ENCODE assay signal across 28 cellular contexts in genomic region chr7:73353243-73353642, GRCh38. TPM values are rescaled to one million over a fixed set of nuclear protein-coding genes. Genes with fewer than 3 reads are reported as not detected.
"Had no signal": no experiment of that assay in that cellular context is flagged by ENCODE, and none has a peak within 500 bp of the region (broad histone marks: within the 10 kb centered on the region; RNA-seq: fewer than 3 reads in every experiment).

No MANE protein-coding gene starts in this region.

- H3K36me3 ChIP-seq: colonic mucosa, ovary, suprapubic skin, transverse colon, uterus had no signal

- H3K79me2 ChIP-seq: hepatocyte had no signal

- H3K4me2 ChIP-seq: hepatocyte had no signal

- H3K27ac Mint-ChIP-seq: activated B cell treated with CpG ODN at 0.5 μM for 24 hours; activated CD8-positive, alpha-beta T cell treated with anti-CD3 and anti-CD28 coated beads for 36 hours; activated naive CD8-positive, alpha-beta T cell treated with anti-CD3 and anti-CD28 coated beads, Interleukin-2, amount 50 U/mL, for 24 hours; activated T-helper 2 cell treated with anti-CD3 and anti-CD28 coated beads, Interferon-gamma antibody, Interleukin-2, Interleukin-4, amounts not matched to agents 10 μg/mL and 5 μg/mL and 100 μg/mL, durations not matched to agents 14 hours and 24 hours and 36 hours; stimulated activated naive CD8-positive, alpha-beta T cell treated with anti-CD3 and anti-CD28 coated beads, Interleukin-15, amount 100 ng/mL, for 72 hours had no signal

- H3K27ac ChIP-seq: colonic mucosa, hepatocyte, ovary, psoas muscle, suprapubic skin, transverse colon, uterus had no signal

- H3K9me3 Mint-ChIP-seq: activated CD8-positive, alpha-beta T cell treated with anti-CD3 and anti-CD28 coated beads for 36 hours; activated naive CD8-positive, alpha-beta T cell treated with anti-CD3 and anti-CD28 coated beads, Interleukin-2, amount 50 U/mL, for 24 hours; activated T-helper 2 cell treated with anti-CD3 and anti-CD28 coated beads, Interferon-gamma antibody, Interleukin-2, Interleukin-4, amounts not matched to agents 10 μg/mL and 5 μg/mL and 100 μg/mL, durations not matched to agents 14 hours and 24 hours and 36 hours had no signal

- H3K4me1 ChIP-seq: colonic mucosa, uterus had no signal

- H3K4me3 ChIP-seq: colonic mucosa, hepatocyte, lung, mucosa of descending colon, ovary, psoas muscle, suprapubic skin, transverse colon, uterus had no signal

- H3K4me3 Mint-ChIP-seq: activated B cell treated with CpG ODN at 0.5 μM for 24 hours; activated CD8-positive, alpha-beta T cell treated with anti-CD3 and anti-CD28 coated beads for 36 hours; activated naive CD8-positive, alpha-beta T cell treated with anti-CD3 and anti-CD28 coated beads, Interleukin-2, amount 50 U/mL, for 24 hours; central memory CD8-positive, alpha-beta T cell; naive thymus-derived CD8-positive, alpha-beta T cell; stimulated activated naive CD8-positive, alpha-beta T cell treated with anti-CD3 and anti-CD28 coated beads, Interleukin-15, amount 100 ng/mL, for 72 hours had no signal

- H3K4me1 Mint-ChIP-seq: activated naive CD8-positive, alpha-beta T cell treated with anti-CD3 and anti-CD28 coated beads, Interleukin-2, amount 50 U/mL, for 24 hours; central memory CD8-positive, alpha-beta T cell; stimulated activated naive CD8-positive, alpha-beta T cell treated with anti-CD3 and anti-CD28 coated beads, Interleukin-15, amount 100 ng/mL, for 72 hours had no signal

- DNase-seq: activated B cell treated with CpG ODN at 0.5 μM for 24 hours; activated CD4-positive, alpha-beta T cell treated with anti-CD3 and anti-CD28 coated beads for 48 hours; activated CD8-positive, alpha-beta T cell treated with anti-CD3 and anti-CD28 coated beads for 36 hours; activated naive CD4-positive, alpha-beta T cell treated with Interleukin-2 at 50 U/mL for 16 hours; activated naive CD8-positive, alpha-beta T cell treated with anti-CD3 and anti-CD28 coated beads, Interleukin-2, amount 50 U/mL, for 24 hours; activated T-cell treated with anti-CD3 and anti-CD28 coated beads, Interleukin-2, amount 50 U/mL, for 1 hour; aorta; colonic mucosa; mucosa of descending colon; naive thymus-derived CD8-positive, alpha-beta T cell; ovary; psoas muscle; right cardiac atrium; small intestine; stimulated activated CD4-positive, alpha-beta T cell treated with anti-CD3 and anti-CD28 coated beads, Interleukin-15, amount 100 ng/mL, for 24 hours; stimulated activated CD4-positive, alpha-beta T cell treated with anti-CD3 and anti-CD28 coated beads, Interleukin-2, amount 100 ng/mL, for 48 hours; stimulated activated naive CD8-positive, alpha-beta T cell treated with anti-CD3 and anti-CD28 coated beads, Interleukin-15, amount 100 ng/mL, for 72 hours; T-helper 1 cell; T-helper 9 cell; transverse colon; uterus had no signal

- H2AFZ ChIP-seq: hepatocyte had no signal

- H3K27me3 ChIP-seq: colonic mucosa, hepatocyte, ovary, uterus had no signal

- H3K9me3 ChIP-seq: colonic mucosa, mucosa of descending colon, ovary, psoas muscle, suprapubic skin, transverse colon, uterus had no signal

- H3K27me3 Mint-ChIP-seq: activated B cell treated with CpG ODN at 0.5 μM for 24 hours; activated CD8-positive, alpha-beta T cell treated with anti-CD3 and anti-CD28 coated beads for 36 hours; stimulated activated naive CD8-positive, alpha-beta T cell treated with anti-CD3 and anti-CD28 coated beads, Interleukin-15, amount 100 ng/mL, for 72 hours had no signal

RNA-seq across cellular contexts. Expression of gene FKBP6, which starts 25.3 kb away (rescaled TPM):
- total RNA-seq: activated B cell treated with CpG ODN at 0.5 μM for 24 hours; activated CD8-positive, alpha-beta T cell treated with anti-CD3 and anti-CD28 coated beads for 36 hours; activated T-helper 2 cell treated with anti-CD3 and anti-CD28 coated beads, Interferon-gamma antibody, Interleukin-2, Interleukin-4, amounts not matched to agents 10 μg/mL and 5 μg/mL and 100 μg/mL, durations not matched to agents 14 hours and 24 hours and 36 hours; aorta; colonic mucosa; esophagus mucosa; hepatocyte; left lobe of liver; mucosa of descending colon; naive thymus-derived CD8-positive, alpha-beta T cell; psoas muscle; right cardiac atrium; suprapubic skin; transverse colon had no signal
- polyA plus RNA-seq: naive thymus-derived CD8-positive, alpha-beta T cell; psoas muscle; right cardiac atrium; small intestine had no signal

RNA-seq across cellular contexts. Expression of gene TRIM50, which starts 25.4 kb away (rescaled TPM):
- total RNA-seq: activated B cell treated with CpG ODN at 0.5 μM for 24 hours; activated CD8-positive, alpha-beta T cell treated with anti-CD3 and anti-CD28 coated beads for 36 hours; activated T-helper 2 cell treated with anti-CD3 and anti-CD28 coated beads, Interferon-gamma antibody, Interleukin-2, Interleukin-4, amounts not matched to agents 10 μg/mL and 5 μg/mL and 100 μg/mL, durations not matched to agents 14 hours and 24 hours and 36 hours; colonic mucosa; esophagus mucosa; left lobe of liver; transverse colon had no signal
- polyA plus RNA-seq: naive thymus-derived CD8-positive, alpha-beta T cell had no signal
